8 cellular contexts compared by ENCODE assay signal in genomic region chr10:61903991-61904350, GRCh38. TPM values are rescaled to one million over a fixed set of nuclear protein-coding genes. Genes with fewer than 3 reads are reported as not detected.
DNase-seq lines count a peak whose midpoint lies in the region; ATAC-seq and TF ChIP-seq lines count a peak whose summit lies in the region.

No MANE protein-coding gene starts in this region.

- no peak overlapping the region for H3K27ac ChIP-seq in CD8-positive, alpha-beta memory T cell (ENCODE audit: low read depth, low read length)
- H3K27ac ChIP-seq in dorsolateral prefrontal cortex = peak overlapping the region in 56 of 59 donors; percentile 13 to 98 (median 94)

- no peaks in the 10 kb centered on the region for H3K9me3 Mint-ChIP-seq in CD8-positive, alpha-beta memory T cell
- H3K9me3 Mint-ChIP-seq in nephron = no peaks in the 10 kb centered on the region

- TF ChIP-seq POLR2A in NB4 (IDR thresholded peaks at IDR 0.05; ENCODE audit: extremely low read depth, insufficient read length) = no peak

- ATAC-seq in HG02981 (IDR thresholded peaks at IDR 0.05; ENCODE audit: unreplicated experiment) = no peak
- ATAC-seq in HG03520 (IDR thresholded peaks at IDR 0.05; ENCODE audit: unreplicated experiment) = no peak

- H3K36me3 Mint-ChIP-seq in CD8-positive, alpha-beta memory T cell = peaks cover 0 to 39% (median 0%) of the 10 kb centered on the region in 3 donors
- H3K36me3 Mint-ChIP-seq in nephron (ENCODE audit: low read depth) = peaks cover 7% of the 10 kb centered on the region

- peak overlapping the region in 7 of 8 donors; percentile 81 to 96 (median 94) for H3K27ac Mint-ChIP-seq in CD8-positive, alpha-beta memory T cell
- H3K27ac Mint-ChIP-seq in nephron = peak overlapping the region; percentile 95 to 100 (median 98)

- H3K4me1 Mint-ChIP-seq in CD8-positive, alpha-beta memory T cell = peaks cover 30 to 63% (median 55%) of the 10 kb centered on the region in 3 donors
- H3K4me1 Mint-ChIP-seq in nephron = peaks cover 31% of the 10 kb centered on the region

- H3K9me3 ChIP-seq in CD8-positive, alpha-beta memory T cell (ENCODE audit: low read length) = no peaks in the 10 kb centered on the region

- H3K4me3 ChIP-seq in CD8-positive, alpha-beta memory T cell (ENCODE audit: low read length) = peak overlapping the region; percentile 98
- peak overlapping the region; percentile 76 for H3K4me3 ChIP-seq in NB4 (ENCODE audit: low read depth, low read length)
- H3K4me3 ChIP-seq in dorsolateral prefrontal cortex = peak overlapping the region; percentile 54 to 98 (median 85)

- peaks cover 32% of the 10 kb centered on the region for H3K4me1 ChIP-seq in CD8-positive, alpha-beta memory T cell (ENCODE audit: insufficient read depth, low read length)

- H3K27me3 ChIP-seq in CD8-positive, alpha-beta memory T cell (ENCODE audit: insufficient read depth, low read length, poor library complexity, severe bottlenecking) = no peaks in the 10 kb centered on the region
- no peaks in the 10 kb centered on the region for H3K27me3 ChIP-seq in dorsolateral prefrontal cortex

- H3K4me3 Mint-ChIP-seq in CD8-positive, alpha-beta memory T cell = peak overlapping the region; percentile 88 to 94 (median 91)
- peak overlapping the region; percentile 93 to 100 (median 96) for H3K4me3 Mint-ChIP-seq in nephron

- H3K36me3 ChIP-seq in CD8-positive, alpha-beta memory T cell (ENCODE audit: insufficient read depth, low read length) = no peaks in the 10 kb centered on the region

- POLR2A ChIA-PET in CD8-positive, alpha-beta memory T cell (lab: Charles Lee) = interaction anchor here (0.7 to 2.4 kb wide), 6 partner anchors 34 to 336 kb away, joined by 3 to 16 read pairs (median 7); no protein-coding TSS in a partner anchor

- peaks cover 0 to 4% of the 10 kb centered on the region in 2 donors for H3K27me3 Mint-ChIP-seq in CD8-positive, alpha-beta memory T cell
- H3K27me3 Mint-ChIP-seq in nephron (ENCODE audit: low read depth) = no peaks in the 10 kb centered on the region

- CTCF ChIA-PET in CD8-positive, alpha-beta memory T cell (lab: Charles Lee) = interaction anchor here (0.7 to 7.4 kb wide), 15 partner anchors 10 to 341 kb away, joined by 3 to 47 read pairs (median 6); no protein-coding TSS in a partner anchor

- TF ChIP-seq CTCF in NB4 (IDR thresholded peaks at IDR 0.05; ENCODE audit: low read depth, low read length) = no peak
- no peak for TF ChIP-seq CTCF in dorsolateral prefrontal cortex (IDR thresholded peaks at IDR 0.05 in 54 of 56, conservative IDR thresholded peaks at IDR 0.05 in 2 of 56; ENCODE audit: low read depth in 1 of 56, partially characterized antibody in 56 of 56)
- no peak for TF ChIP-seq CTCF in nephron (IDR thresholded peaks at IDR 0.05; ENCODE audit: unreplicated experiment in 3 of 3)

- intact Hi-C loops in dorsolateral prefrontal cortex (cut with DNase I) = loop anchor here (2.0 to 10.0 kb wide), 5 partner anchors 68 to 471 kb away; partner anchors contain the start of gene ZNF365 (in 2 of the 2)

- DNase-seq in CD8-positive, alpha-beta memory T cell = no peak
- no peak for DNase-seq in NB4 (ENCODE audit: low read depth)
- no peak for DNase-seq in dorsolateral prefrontal cortex
- no peak for DNase-seq in NCI-H1930 (lab: John Stamatoyannopoulos, UW)
- DNase-seq in NCI-H2107 (lab: John Stamatoyannopoulos, UW) = no peak

RNA-seq across cellular contexts. Expression of gene ARID5B, which starts 2.5 kb away (rescaled TPM):
- 10 to 100 TPM; 37.1 to 38.4 TPM for total RNA-seq in CD8-positive, alpha-beta memory T cell
- 48.7 TPM for polyA plus RNA-seq in CD8-positive, alpha-beta memory T cell
- total RNA-seq in dorsolateral prefrontal cortex = 10 to 100 TPM; 24.8 to 70.5 (median 48.1) TPM
